Comparison of ENCODE assay signal across 8 cellular contexts in genomic region chr12:27711312-27711682, GRCh38. TPM values are rescaled to one million over a fixed set of nuclear protein-coding genes. Genes with fewer than 3 reads are reported as not detected.
DNase-seq lines count a peak whose midpoint lies in the region; ATAC-seq and TF ChIP-seq lines count a peak whose summit lies in the region.

No MANE protein-coding gene starts in this region.

- H3K9me3 Mint-ChIP-seq in memory B cell, result no peaks in the 10 kb centered on the region

- DNase-seq in DMS79 treated with DMSO at 0.1 percent for 48 hours (lab: John Stamatoyannopoulos, UW) (peak; percentile 57), DMS79 (lab: John Stamatoyannopoulos, UW) (no peak), HCEC 1CT (peak; percentile 11), NCI-H748 treated with DMSO at 0.1 percent for 48 hours (lab: John Stamatoyannopoulos, UW) (peak; percentile 16), breast epithelium (ENCODE audit: low spot score in 2 of 2) (no peak), memory B cell (ENCODE audit: low spot score in 2 of 2) (no peak), vagina (ENCODE audit: extremely low spot score in 2 of 2) (no peak)
- DNase-seq in activated CD8-positive, alpha-beta memory T cell treated with anti-CD3 and anti-CD28 coated beads for 24 hours, result no peak

- no peak for ATAC-seq in memory B cell (ENCODE audit: low read depth)

- peak overlapping the region; percentile 96 for H3K4me3 Mint-ChIP-seq in memory B cell

- peaks cover 21% of the 10 kb centered on the region for H3K4me1 Mint-ChIP-seq in memory B cell

- TF ChIP-seq CTCF in breast epithelium (IDR thresholded peaks at IDR 0.05) (no peak), vagina (IDR thresholded peaks at IDR 0.05) (no peak)

- H3K27ac Mint-ChIP-seq in memory B cell, result peak overlapping the region; percentile 95

- H3K36me3 ChIP-seq in breast epithelium (no peaks in the 10 kb centered on the region), vagina (peaks cover 0 to 13% of the 10 kb centered on the region in 2 donors)

- TF ChIP-seq POLR2A in breast epithelium (IDR thresholded peaks at IDR 0.05), result no peak
- no peak for TF ChIP-seq POLR2A in vagina (IDR thresholded peaks at IDR 0.05)

- H3K27me3 Mint-ChIP-seq in memory B cell, result no peaks in the 10 kb centered on the region

- no peaks in the 10 kb centered on the region for H3K9me3 ChIP-seq in breast epithelium
- no peaks in the 10 kb centered on the region for H3K9me3 ChIP-seq in vagina

- H3K27ac ChIP-seq in breast epithelium, result peak overlapping the region; percentile 78 to 85
- peak overlapping the region; percentile 76 for H3K27ac ChIP-seq in vagina

- H3K27me3 ChIP-seq in breast epithelium (no peaks in the 10 kb centered on the region), vagina (no peaks in the 10 kb centered on the region)

- intact Hi-C loops in breast epithelium (cut with DNase I; ENCODE audit: low total_unique reads), result no loop called here
- intact Hi-C loops in vagina (cut with DNase I), result no loop called here

- H3K36me3 Mint-ChIP-seq in memory B cell, result peaks cover 1% of the 10 kb centered on the region

- H3K4me1 ChIP-seq in breast epithelium, result peaks cover 0 to 12% of the 10 kb centered on the region in 2 donors
- H3K4me1 ChIP-seq in vagina, result peaks cover 20% of the 10 kb centered on the region

- H3K4me3 ChIP-seq in breast epithelium, result peak overlapping the region; percentile 95 to 97 (median 97)
- peak overlapping the region; percentile 90 to 94 for H3K4me3 ChIP-seq in vagina

RNA-seq across cellular contexts. Expression of gene MRPS35, which starts 0.7 kb away (rescaled TPM):
- total RNA-seq in breast epithelium (10 to 100 TPM; 37.7 to 64.1 (median 43.5) TPM), vagina (25.3 TPM)

RNA-seq across cellular contexts. Expression of gene REP15, which starts 15.1 kb away (rescaled TPM):
- total RNA-seq in breast epithelium (1 to 10 TPM in 2 of 3 donors, under 1 TPM in 1; 0.64 to 3.3 (median 1.8) TPM), vagina (not detected)

Comparison
In these comparisons a context has a peak if more than half of its experiments do, and no peak if none do; other contexts are left out.
1. DNase-seq: peak in DMS79 treated with DMSO at 0.1 percent for 48 hours (single experiment), HCEC 1CT (single experiment) and NCI-H748 treated with DMSO at 0.1 percent for 48 hours (single experiment); none in DMS79 (single experiment), breast epithelium (0 of 2), memory B cell (0 of 2), vagina (0 of 2) and activated CD8-positive, alpha-beta memory T cell treated with anti-CD3 and anti-CD28 coated beads for 24 hours (single experiment).